In genomic region chr6:126077810-126078791, GRCh38 we compare ENCODE assay signal across 25 cellular contexts.
A peak's percentile ranks its signal among the peaks of the same experiment; 100 is the strongest.
DNase-seq lines count a peak whose midpoint lies in the region; ATAC-seq and TF ChIP-seq lines count a peak whose summit lies in the region.
"Had no signal": no experiment of that assay in that cellular context is flagged by ENCODE, and none has a peak within 500 bp of the region (broad histone marks: within the 10 kb centered on the region; RNA-seq: fewer than 3 reads in every experiment).

No MANE protein-coding gene starts in this region.

- CTCF ChIA-PET in MCF 10A (lab: Yijun Ruan, JAX) = no interaction called here

- no peak overlapping the region for H3K27ac Mint-ChIP-seq in MCF 10A (ENCODE audit: low read depth, unreplicated experiment)
- H3K27ac Mint-ChIP-seq: activated CD4-positive, alpha-beta T cell treated with anti-CD3 and anti-CD28 coated beads for 36 hours; immature natural killer cell; stimulated activated naive CD8-positive, alpha-beta T cell treated with anti-CD3 and anti-CD28 coated beads, Interleukin-15, Interleukin-2, amounts not matched to agents 100 ng/mL and 50 ng/mL, for 24 hours had no signal

- POLR2A ChIA-PET in MCF 10A (lab: Yijun Ruan, JAX) = no interaction called here

- peak; percentile 65 to 79 for ATAC-seq in lower lobe of right lung
- peak; percentile 83 for ATAC-seq in aorta (ENCODE audit: low FRiP score)
- ATAC-seq in GM19023 (IDR thresholded peaks at IDR 0.05; ENCODE audit: unreplicated experiment) = no peak
- ATAC-seq: activated CD4-positive, alpha-beta T cell treated with anti-CD3 and anti-CD28 coated beads for 36 hours; HCT116; heart left ventricle had no signal

- H3K4me3 ChIP-seq in breast epithelium = no peak overlapping the region
- H3K4me3 ChIP-seq in esophagus muscularis mucosa = no peak overlapping the region
- H3K4me3 ChIP-seq in lower lobe of right lung = no peak overlapping the region
- H3K4me3 ChIP-seq in aorta (ENCODE audit: low read length in 2 of 2) = no peak overlapping the region
- H3K4me3 ChIP-seq: heart left ventricle, pancreas had no signal

- no peaks in the 10 kb centered on the region for H3K27me3 ChIP-seq in breast epithelium
- no peaks in the 10 kb centered on the region for H3K27me3 ChIP-seq in esophagus muscularis mucosa
- no peaks in the 10 kb centered on the region for H3K27me3 ChIP-seq in lower lobe of right lung (ENCODE audit: low read depth)
- H3K27me3 ChIP-seq in aorta (ENCODE audit: control insufficient read depth in 1 of 2, insufficient read depth in 2 of 2, low read length in 1 of 2) = no peaks in the 10 kb centered on the region
- H3K27me3 ChIP-seq: heart left ventricle, pancreas had no signal

- H3K27me3 Mint-ChIP-seq in MCF 10A (ENCODE audit: insufficient read depth, unreplicated experiment) = no peaks in the 10 kb centered on the region
- H3K27me3 Mint-ChIP-seq: activated CD4-positive, alpha-beta T cell treated with anti-CD3 and anti-CD28 coated beads for 36 hours; stimulated activated naive CD8-positive, alpha-beta T cell treated with anti-CD3 and anti-CD28 coated beads, Interleukin-15, Interleukin-2, amounts not matched to agents 100 ng/mL and 50 ng/mL, for 24 hours had no signal

- H3K36me3 ChIP-seq in breast epithelium = no peaks in the 10 kb centered on the region
- H3K36me3 ChIP-seq in esophagus muscularis mucosa = no peaks in the 10 kb centered on the region
- H3K36me3 ChIP-seq in lower lobe of right lung = no peaks in the 10 kb centered on the region
- H3K36me3 ChIP-seq in aorta (ENCODE audit: control insufficient read depth in 1 of 2, insufficient read depth in 2 of 2, low read length in 1 of 2) = peaks cover 0 to 1% of the 10 kb centered on the region in 2 donors
- H3K36me3 ChIP-seq: heart left ventricle, pancreas had no signal

- BruUV-seq in MCF 10A (replicated peaks; lab: Mats Ljungman, UMichigan) = no TSS peak

- DNase-seq in breast epithelium (ENCODE audit: low spot score in 2 of 2) (peak in 1 of 2 donors; percentile 20), MCF 10A (ENCODE audit: unreplicated experiment) (no peak), esophagus muscularis mucosa (ENCODE audit: extremely low spot score) (peak; percentile 92), lower lobe of right lung (no peak), aorta (no peak), SW480 (ENCODE audit: low spot score) (no peak), NCI-H2029 treated with DMSO at 0.1 percent for 48 hours (lab: John Stamatoyannopoulos, UW) (no peak)
- DNase-seq: activated CD4-positive, alpha-beta T cell treated with anti-CD3 and anti-CD28 coated beads for 36 hours; activated CD8-positive, alpha-beta memory T cell treated with anti-CD3 and anti-CD28 coated beads, Interleukin-2, amount 50 U/mL, for 4 hours; activated effector memory CD4-positive, alpha-beta T cell treated with anti-CD3 and anti-CD28 coated beads, Interleukin-2, amount 50 U/mL, for 16 hours; C1 segment of cervical spinal cord; caudate nucleus; heart left ventricle; immature natural killer cell; KG1; NCI-H1930; NCI-H446; pancreas; RPMI8226; stimulated activated CD4-positive, alpha-beta T cell treated with anti-CD3 and anti-CD28 coated beads, Interleukin-1b, Interleukin-23, amount 100 ng/mL, for 48 hours; SW 1271 had no signal

- WGBS in esophagus muscularis mucosa = 70% methylated on average over 11 of the region's 11 CpGs
- WGBS in aorta, 2 donors = 78 to 87% methylated on average over 11 of the region's 11 CpGs

- TF ChIP-seq CTCF in breast epithelium (IDR thresholded peaks at IDR 0.05) (no peak), MCF 10A (IDR thresholded peaks at IDR 0.05; ENCODE audit: unreplicated experiment) (no peak), esophagus muscularis mucosa (IDR thresholded peaks at IDR 0.05) (no peak), lower lobe of right lung (IDR thresholded peaks at IDR 0.05) (no peak)

- intact Hi-C loops in breast epithelium (cut with DNase I; ENCODE audit: low total_unique reads) = no loop called here
- intact Hi-C loops in MCF 10A (cut with micrococcal nuclease) = no loop called here
- intact Hi-C loops in esophagus muscularis mucosa (cut with DNase I) = no loop called here
- intact Hi-C loops in lower lobe of right lung (cut with DNase I) = no loop called here
- intact Hi-C loops in aorta (cut with DNase I) = no loop called here

- TF ChIP-seq EP300 in esophagus muscularis mucosa (IDR thresholded peaks at IDR 0.05) = no peak

- H3K27ac ChIP-seq in breast epithelium (peak overlapping the region; percentile 56 to 80), esophagus muscularis mucosa (replicated peaks in 1 of 4) (peak overlapping the region; percentile 29 to 51 (median 47)), lower lobe of right lung (no peak overlapping the region), aorta (ENCODE audit: low read depth in 1 of 2, low read length in 2 of 2) (no peak overlapping the region)
- H3K27ac ChIP-seq: 22Rv1, heart left ventricle, pancreas had no signal

- H3K4me1 ChIP-seq in breast epithelium (no peaks in the 10 kb centered on the region), esophagus muscularis mucosa (peaks cover 0 to 19% (median 5%) of the 10 kb centered on the region in 4 donors), lower lobe of right lung (no peaks in the 10 kb centered on the region), aorta (ENCODE audit: control insufficient read depth in 1 of 2, insufficient read depth in 2 of 2, low read length in 2 of 2) (peaks cover 0 to 2% of the 10 kb centered on the region in 2 donors)

- TF ChIP-seq POLR2A in breast epithelium (IDR thresholded peaks at IDR 0.05) (no peak), esophagus muscularis mucosa (IDR thresholded peaks at IDR 0.05; ENCODE audit: low read depth) (no peak)

- no peaks in the 10 kb centered on the region for H3K36me3 Mint-ChIP-seq in MCF 10A (ENCODE audit: insufficient read depth, unreplicated experiment)

- no peaks in the 10 kb centered on the region for H3K9me3 ChIP-seq in breast epithelium
- H3K9me3 ChIP-seq in esophagus muscularis mucosa = no peaks in the 10 kb centered on the region
- H3K9me3 ChIP-seq in lower lobe of right lung = no peaks in the 10 kb centered on the region
- no peaks in the 10 kb centered on the region for H3K9me3 ChIP-seq in aorta (ENCODE audit: control insufficient read depth, low read length)
- H3K9me3 ChIP-seq: heart left ventricle, pancreas had no signal

- H3K4me1 Mint-ChIP-seq in MCF 10A (ENCODE audit: insufficient read depth, unreplicated experiment) = no peaks in the 10 kb centered on the region
- H3K4me1 Mint-ChIP-seq: activated CD4-positive, alpha-beta T cell treated with anti-CD3 and anti-CD28 coated beads for 36 hours; immature natural killer cell had no signal

- no peaks in the 10 kb centered on the region for H3K9me3 Mint-ChIP-seq in MCF 10A (ENCODE audit: unreplicated experiment)
- H3K9me3 Mint-ChIP-seq: immature natural killer cell; stimulated activated naive CD8-positive, alpha-beta T cell treated with anti-CD3 and anti-CD28 coated beads, Interleukin-15, Interleukin-2, amounts not matched to agents 100 ng/mL and 50 ng/mL, for 24 hours had no signal

- H3K4me3 Mint-ChIP-seq in MCF 10A (ENCODE audit: unreplicated experiment) = no peak overlapping the region
- H3K4me3 Mint-ChIP-seq: activated CD4-positive, alpha-beta T cell treated with anti-CD3 and anti-CD28 coated beads for 36 hours; immature natural killer cell; stimulated activated naive CD8-positive, alpha-beta T cell treated with anti-CD3 and anti-CD28 coated beads, Interleukin-15, Interleukin-2, amounts not matched to agents 100 ng/mL and 50 ng/mL, for 24 hours had no signal

Comparison
In these comparisons a context has a peak if more than half of its experiments do, and no peak if none do; other contexts are left out.
1. H3K27ac ChIP-seq: peak in breast epithelium (2 of 2) and esophagus muscularis mucosa (4 of 4); none in lower lobe of right lung (single experiment) and aorta (0 of 2).